15 cellular contexts compared by ENCODE assay signal in the genomic region with DNA sequence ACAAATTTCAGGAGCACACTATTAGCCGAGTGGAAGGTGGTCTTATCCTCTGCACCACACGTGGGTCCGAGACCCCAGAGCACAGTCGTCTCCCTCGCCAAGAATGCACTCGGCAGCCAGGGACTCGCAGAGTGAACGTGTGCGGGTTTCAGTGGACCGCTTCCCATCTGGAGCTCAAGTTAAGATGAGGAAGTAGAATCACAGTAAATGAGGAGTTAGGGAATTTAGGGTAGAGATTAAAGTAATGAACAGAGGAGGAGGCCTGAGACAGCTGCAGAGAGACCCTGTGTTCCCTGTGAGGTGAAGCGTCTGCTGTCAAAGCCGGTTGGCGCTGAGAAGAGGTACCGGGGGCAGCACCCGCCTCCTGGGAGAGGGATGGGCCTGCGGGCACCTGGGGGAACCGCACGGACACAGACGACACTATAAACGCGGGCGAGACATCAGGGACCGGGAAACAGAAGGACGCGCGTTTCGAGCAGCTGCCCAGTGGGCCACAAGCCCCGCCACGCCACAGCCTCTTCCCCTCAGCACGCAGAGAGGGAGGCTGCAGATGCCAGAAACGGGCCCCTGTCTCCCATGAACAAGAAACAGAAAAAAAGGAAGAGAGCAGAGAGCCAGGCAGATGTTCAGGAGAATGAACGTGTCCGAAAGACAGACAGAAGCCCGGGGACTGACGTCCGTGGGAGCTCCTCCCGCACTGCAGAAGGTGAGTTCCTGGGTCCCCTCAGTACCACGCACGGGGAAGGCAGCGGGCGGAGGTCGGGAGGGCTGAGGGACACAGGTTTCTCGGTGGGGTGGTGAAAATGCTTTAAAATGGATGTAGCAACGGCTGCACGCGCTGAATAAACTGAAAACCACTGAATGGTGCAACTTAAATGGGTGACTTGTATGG. TPM values are rescaled to one million over a fixed set of nuclear protein-coding genes. Genes with fewer than 3 reads are reported as not detected.
DNase-seq lines count a peak whose midpoint lies in the region; ATAC-seq, FAIRE-seq and TF ChIP-seq lines count a peak whose summit lies in the region.
"Had no signal": no experiment of that assay in that cellular context is flagged by ENCODE, and none has a peak within 500 bp of the region (broad histone marks: within the 10 kb centered on the region; RNA-seq: fewer than 3 reads in every experiment).

No MANE protein-coding gene starts in this region.

- 78 to 84% (median 80%) methylated on average over 46 of the region's 46 CpGs for WGBS in stomach, 5 donors

- H3K27me3 ChIP-seq in right atrium auricular region: peaks cover 6 to 19% of the 10 kb centered on the region in 2 donors
- H3K27me3 ChIP-seq in RWPE2 (ENCODE audit: insufficient read depth, poor library complexity, severe bottlenecking): peaks cover 24% of the 10 kb centered on the region
- peaks cover 10 to 74% (median 44%) of the 10 kb centered on the region in 3 donors for H3K27me3 ChIP-seq in stomach

- TF ChIP-seq CTCF in right atrium auricular region (IDR thresholded peaks at IDR 0.05) (no peak), RWPE2 (IDR thresholded peaks at IDR 0.05; ENCODE audit: poor library complexity, severe bottlenecking) (no peak), kidney (IDR thresholded peaks at IDR 0.05; ENCODE audit: borderline replicate concordance, extremely low read depth, insufficient read depth) (no peak), stomach (IDR thresholded peaks at IDR 0.05) (no peak)

- no peak for TF ChIP-seq EP300 in stomach (IDR thresholded peaks at IDR 0.05)

- DNase-seq in Right ventricle myocardium superior: no peak
- no peak for DNase-seq in right atrium auricular region (ENCODE audit: low spot score)
- DNase-seq in RWPE2 (ENCODE audit: low spot score): peak; percentile 57
- peak; percentile 63 for DNase-seq in kidney
- DNase-seq in stomach: no peak
- no peak for DNase-seq in activated naive CD4-positive, alpha-beta T cell treated with anti-CD3 and anti-CD28 coated beads, Interleukin-2, amount 50 U/mL, for 16 hours
- no peak for DNase-seq in COR-L47 (lab: John Stamatoyannopoulos, UW)
- DNase-seq: activated CD4-positive, alpha-beta T cell treated with anti-CD3 and anti-CD28 coated beads, Interleukin-2, amount 50 U/mL, for 4 hours; NCI-H774 had no signal

- H3K27ac ChIP-seq in right atrium auricular region (no peak overlapping the region), RWPE2 (ENCODE audit: poor library complexity, severe bottlenecking) (peak overlapping the region; percentile 79), kidney (ENCODE audit: low read depth in 2 of 2, low read length in 2 of 2) (no peak overlapping the region), stomach (peak overlapping the region in 3 of 5 donors; percentile 10 to 73 (median 69))
- H3K27ac ChIP-seq: transverse colon had no signal

- H3K4me3 ChIP-seq in right atrium auricular region: no peak overlapping the region
- no peak overlapping the region for H3K4me3 ChIP-seq in RWPE2 (ENCODE audit: severe bottlenecking)
- H3K4me3 ChIP-seq in kidney (ENCODE audit: low read length in 2 of 2): no peak overlapping the region
- no peak overlapping the region for H3K4me3 ChIP-seq in stomach
- H3K4me3 ChIP-seq: transverse colon had no signal

- H3K36me3 ChIP-seq in right atrium auricular region (no peaks in the 10 kb centered on the region), RWPE2 (ENCODE audit: low read depth) (no peaks in the 10 kb centered on the region), kidney (ENCODE audit: control insufficient read depth in 1 of 2, insufficient read depth in 2 of 2, low read length in 2 of 2) (no peaks in the 10 kb centered on the region), stomach (no peaks in the 10 kb centered on the region)
- H3K36me3 ChIP-seq: transverse colon had no signal

- ATAC-seq in Right ventricle myocardium superior (ENCODE audit: poor library complexity): peak; percentile 32
- no peak for ATAC-seq in RWPE2 (ENCODE audit: low read depth)
- no peak for ATAC-seq in HG02798 (IDR thresholded peaks at IDR 0.05; ENCODE audit: poor library complexity, unreplicated experiment)

- no peaks in the 10 kb centered on the region for H3K9me3 ChIP-seq in right atrium auricular region
- H3K9me3 ChIP-seq in RWPE2 (ENCODE audit: severe bottlenecking): no peaks in the 10 kb centered on the region
- no peaks in the 10 kb centered on the region for H3K9me3 ChIP-seq in kidney (ENCODE audit: control insufficient read depth in 1 of 2, low read length in 2 of 2)
- peaks cover 0 to 6% (median 0%) of the 10 kb centered on the region in 4 donors for H3K9me3 ChIP-seq in stomach
- H3K9me3 ChIP-seq: transverse colon had no signal

- H3K4me1 ChIP-seq in right atrium auricular region (peaks cover 0 to 13% of the 10 kb centered on the region in 2 donors), RWPE2 (ENCODE audit: insufficient read depth, poor library complexity, severe bottlenecking) (peaks cover 18% of the 10 kb centered on the region), kidney (ENCODE audit: control insufficient read depth in 1 of 2, insufficient read depth in 1 of 2, low read depth in 1 of 2, low read length in 2 of 2) (peaks cover 0 to 2% of the 10 kb centered on the region in 2 donors), stomach (peaks cover 6 to 30% (median 16%) of the 10 kb centered on the region in 4 donors)

- H3K9ac ChIP-seq in kidney (ENCODE audit: low read length in 2 of 2): no peak overlapping the region

- no peak for FAIRE-seq in kidney (lab: Jason Lieb, UNC)
- FAIRE-seq: small intestine had no signal

- TF ChIP-seq POLR2A in stomach (IDR thresholded peaks at IDR 0.05): no peak

- intact Hi-C loops in Right ventricle myocardium superior (cut with DNase I): no loop called here
- intact Hi-C loops in kidney (cut with DNase I): no loop called here
- intact Hi-C loops in stomach (cut with DNase I; ENCODE audit: low total_unique reads): no loop called here

RNA-seq across cellular contexts. Expression of a gene that starts 5.4 kb away (rescaled TPM):
- total RNA-seq in Right ventricle myocardium superior: not detected
- not detected for total RNA-seq in right atrium auricular region
- total RNA-seq in kidney: 0.76 TPM
- not detected for polyA plus RNA-seq in kidney (ENCODE audit: insufficient read depth, low read depth, low replicate concordance)
- total RNA-seq in stomach: 1 to 10 TPM in 1 of 5 donors, under 1 TPM in 1, not detected in 3; 0.92 to 2.3 TPM
- under 1 TPM in 1 of 3 donors, not detected in 2; 0.08 TPM for polyA plus RNA-seq in stomach
- total RNA-seq: A673; activated T-helper 2 cell treated with anti-CD3 and anti-CD28 coated beads, Interferon-gamma antibody, Interleukin-2, Interleukin-4, amounts not matched to agents 10 μg/mL and 5 μg/mL and 100 μg/mL, durations not matched to agents 14 hours and 24 hours and 36 hours had no signal
- polyA plus RNA-seq: neural cell had no signal

Comparison
In these comparisons a context has a peak if more than half of its experiments do, and no peak if none do; other contexts are left out.
1. DNase-seq: peak in RWPE2 (single experiment) and kidney (single experiment); none in Right ventricle myocardium superior (single experiment), right atrium auricular region (single experiment), stomach (single experiment), activated naive CD4-positive, alpha-beta T cell treated with anti-CD3 and anti-CD28 coated beads, Interleukin-2, amount 50 U/mL, for 16 hours (single experiment) and COR-L47 (single experiment).
2. H3K27ac ChIP-seq: peak in RWPE2 (single experiment) and stomach (3 of 5); none in right atrium auricular region (0 of 2) and kidney (0 of 2).